In genomic region chr1:67190942-67191341, GRCh38 we compare ENCODE assay signal across 25 cellular contexts. TPM values are rescaled to one million over a fixed set of nuclear protein-coding genes. Genes with fewer than 3 reads are reported as not detected.
"Had no signal": no experiment of that assay in that cellular context is flagged by ENCODE, and none has a peak within 500 bp of the region (broad histone marks: within the 10 kb centered on the region; RNA-seq: fewer than 3 reads in every experiment).

No MANE protein-coding gene starts in this region.

- H3K27me3 Mint-ChIP-seq: activated T-cell treated with anti-CD3 and anti-CD28 coated beads, Interleukin-2, amount 50 U/mL, for 24 hours; effector memory CD8-positive, alpha-beta T cell; stimulated activated naive CD8-positive, alpha-beta T cell treated with anti-CD3 and anti-CD28 coated beads, Interleukin-15, Interleukin-2, amounts not matched to agents 100 ng/mL and 50 ng/mL, for 24 hours; type B pancreatic cell had no signal

- H3K36me3 Mint-ChIP-seq: naive B cell, neural progenitor cell, type B pancreatic cell had no signal

- H3K4me3 Mint-ChIP-seq: naive B cell, neural progenitor cell, type B pancreatic cell had no signal

- H3K27ac Mint-ChIP-seq: activated T-cell treated with anti-CD3 and anti-CD28 coated beads, Interleukin-2, amount 50 U/mL, for 24 hours; effector memory CD8-positive, alpha-beta T cell; naive B cell; neural progenitor cell; stimulated activated naive CD8-positive, alpha-beta T cell treated with anti-CD3 and anti-CD28 coated beads, Interleukin-15, Interleukin-2, amounts not matched to agents 100 ng/mL and 50 ng/mL, for 24 hours; type B pancreatic cell had no signal

- H3K9me3 Mint-ChIP-seq: activated T-cell treated with anti-CD3 and anti-CD28 coated beads, Interleukin-2, amount 50 U/mL, for 24 hours; effector memory CD8-positive, alpha-beta T cell; naive B cell; neural progenitor cell; stimulated activated naive CD8-positive, alpha-beta T cell treated with anti-CD3 and anti-CD28 coated beads, Interleukin-15, Interleukin-2, amounts not matched to agents 100 ng/mL and 50 ng/mL, for 24 hours; type B pancreatic cell had no signal

- DNase-seq: activated CD4-positive, alpha-beta T cell treated with anti-CD3 and anti-CD28 coated beads, Interleukin-2, amount 50 U/mL, for 1 hour; activated gamma-delta T cell; activated T-cell treated with anti-CD3 and anti-CD28 coated beads, Interleukin-2, amount 50 U/mL, for 24 hours; dermis blood vessel endothelial cell; effector memory CD8-positive, alpha-beta T cell; foreskin keratinocyte; glutamatergic neuron; hypothalamus; kidney; left lung; mammary epithelial cell; naive B cell; sigmoid colon; spleen; T1000 had no signal

- H3K4me1 Mint-ChIP-seq: naive B cell had no signal

- H3K27me3 ChIP-seq: foreskin keratinocyte, left lung, neural progenitor cell, sigmoid colon, spleen had no signal

- H3K4me1 ChIP-seq: foreskin keratinocyte, left lung, sigmoid colon had no signal

- ATAC-seq: effector memory CD8-positive, alpha-beta T cell; foreskin keratinocyte; left lung; SK-N-SH treated with all-trans-retinoic acid at 6 μM for 48 hours had no signal

- H3K27ac ChIP-seq: foreskin keratinocyte, left lung, neural progenitor cell, sigmoid colon, spleen had no signal

- H3K4me3 ChIP-seq: left lung, neural progenitor cell, sigmoid colon, spleen had no signal

- H3K9me3 ChIP-seq: left lung, sigmoid colon, spleen had no signal

RNA-seq across cellular contexts. Expression of gene IL23R, which starts 24.7 kb away (rescaled TPM):
- total RNA-seq: astrocyte, bronchial epithelial cell, cerebellum, dermis blood vessel endothelial cell, foreskin keratinocyte, mammary epithelial cell, osteocyte, pulmonary artery endothelial cell, sigmoid colon, temporal lobe had no signal
- polyA plus RNA-seq: foreskin keratinocyte, mammary epithelial cell had no signal

RNA-seq across cellular contexts. Expression of gene C1orf141, which starts 56.2 kb away (rescaled TPM):
- total RNA-seq: astrocyte, bronchial epithelial cell, cerebellum, dermis blood vessel endothelial cell, foreskin keratinocyte, kidney, mammary epithelial cell, osteocyte, pulmonary artery endothelial cell, sigmoid colon, spleen had no signal
- polyA plus RNA-seq: foreskin keratinocyte, mammary epithelial cell, sigmoid colon, spleen had no signal
